ENCODE assay signal across 11 cellular contexts in genomic region chr1:185608166-185608565, GRCh38.
DNase-seq lines count a peak whose midpoint lies in the region; ATAC-seq and TF ChIP-seq lines count a peak whose summit lies in the region.
"Had no signal": no experiment of that assay in that cellular context is flagged by ENCODE, and none has a peak within 500 bp of the region (broad histone marks: within the 10 kb centered on the region; RNA-seq: fewer than 3 reads in every experiment).

No MANE protein-coding gene starts in this region.

- no peaks in the 10 kb centered on the region for H3K27me3 Mint-ChIP-seq in activated CD4-positive, alpha-beta T cell treated with anti-CD3 and anti-CD28 coated beads, Interleukin-2, amount 10 ng/mL, durations not matched to agents 7 days and 5 days

- BruUV-seq in PC-9 (replicated peaks; lab: Mats Ljungman, UMichigan) = no TSS peak

- H3K4me3 ChIP-seq in AG10803 (ENCODE audit: low read length) (no peak overlapping the region), PC-9 (no peak overlapping the region), HAP-1 (no peak overlapping the region)
- H3K4me3 ChIP-seq: cardiac muscle cell had no signal

- CTCF ChIA-PET in PC-9 (lab: Charles Lee) = no interaction called here
- CTCF ChIA-PET in activated CD4-positive, alpha-beta T cell treated with anti-CD3 and anti-CD28 coated beads, Interleukin-2, amount 10 ng/mL, durations not matched to agents 7 days and 5 days (lab: Charles Lee) = interaction anchor here (0.8 kb wide), 1 partner anchor 12 kb away, joined by 3 read pairs; no protein-coding TSS in a partner anchor

- no peak overlapping the region for H2AFZ ChIP-seq in PC-9

- H3K27me3 ChIP-seq in PC-9 (ENCODE audit: insufficient read depth, low read depth) (no peaks in the 10 kb centered on the region), HAP-1 (ENCODE audit: low read depth) (no peaks in the 10 kb centered on the region)
- H3K27me3 ChIP-seq: cardiac muscle cell had no signal

- POLR2A ChIA-PET in PC-9 (lab: Charles Lee; ENCODE audit: unreplicated experiment) = no interaction called here
- POLR2A ChIA-PET in activated CD4-positive, alpha-beta T cell treated with anti-CD3 and anti-CD28 coated beads, Interleukin-2, amount 10 ng/mL, durations not matched to agents 7 days and 5 days (lab: Charles Lee) = no interaction called here

- intact Hi-C loops in PC-9 (cut with micrococcal nuclease; ENCODE audit: unreplicated experiment) = no loop called here

- no peaks in the 10 kb centered on the region for H3K9me3 ChIP-seq in PC-9 (ENCODE audit: insufficient read depth, low read depth)
- H3K9me3 ChIP-seq in HAP-1 = no peaks in the 10 kb centered on the region

- ATAC-seq in GM19043 (IDR thresholded peaks at IDR 0.05; ENCODE audit: low read depth, unreplicated experiment) (peak; percentile 66), HG02840 (IDR thresholded peaks at IDR 0.05; ENCODE audit: low FRiP score, unreplicated experiment) (peak; percentile 82), HG03571 (IDR thresholded peaks at IDR 0.05; ENCODE audit: unreplicated experiment) (peak; percentile 65)

- H3K4me2 ChIP-seq in PC-9 = no peak overlapping the region

- no peaks in the 10 kb centered on the region for H3K9me3 Mint-ChIP-seq in activated CD4-positive, alpha-beta T cell treated with anti-CD3 and anti-CD28 coated beads, Interleukin-2, amount 10 ng/mL, durations not matched to agents 7 days and 5 days

- H3K4me1 ChIP-seq in PC-9 (replicated peaks; ENCODE audit: insufficient read depth) = no peaks in the 10 kb centered on the region
- no peaks in the 10 kb centered on the region for H3K4me1 ChIP-seq in HAP-1

- peaks cover 4% of the 10 kb centered on the region for H3K4me1 Mint-ChIP-seq in activated CD4-positive, alpha-beta T cell treated with anti-CD3 and anti-CD28 coated beads, Interleukin-2, amount 10 ng/mL, durations not matched to agents 7 days and 5 days

- H3K27ac Mint-ChIP-seq in activated CD4-positive, alpha-beta T cell treated with anti-CD3 and anti-CD28 coated beads, Interleukin-2, amount 10 ng/mL, durations not matched to agents 7 days and 5 days = no peak overlapping the region

- H3K79me2 ChIP-seq in PC-9 (ENCODE audit: low read depth) = no peaks in the 10 kb centered on the region

- no peaks in the 10 kb centered on the region for H3K36me3 ChIP-seq in PC-9 (ENCODE audit: low read depth)
- no peaks in the 10 kb centered on the region for H3K36me3 ChIP-seq in HAP-1 (replicated peaks)
- H3K36me3 ChIP-seq: cardiac muscle cell had no signal

- H3K4me3 Mint-ChIP-seq in activated CD4-positive, alpha-beta T cell treated with anti-CD3 and anti-CD28 coated beads, Interleukin-2, amount 10 ng/mL, durations not matched to agents 7 days and 5 days = no peak overlapping the region

- H3K9me2 ChIP-seq in PC-9 (ENCODE audit: insufficient read depth) = no peaks in the 10 kb centered on the region

- H3F3A ChIP-seq in PC-9 (ENCODE audit: insufficient read depth, low read depth) = no peaks in the 10 kb centered on the region

- H3K36me3 Mint-ChIP-seq in activated CD4-positive, alpha-beta T cell treated with anti-CD3 and anti-CD28 coated beads, Interleukin-2, amount 10 ng/mL, durations not matched to agents 7 days and 5 days (ENCODE audit: low read depth) = no peaks in the 10 kb centered on the region

- TF ChIP-seq CTCF in AG10803 (conservative IDR thresholded peaks at IDR 0.05; ENCODE audit: low read length) = no peak
- no peak for TF ChIP-seq CTCF in PC-9 (conservative IDR thresholded peaks at IDR 0.05)

- no peaks in the 10 kb centered on the region for H4K20me1 ChIP-seq in PC-9 (ENCODE audit: insufficient read depth)

- no peak overlapping the region for H3K27ac ChIP-seq in PC-9
- H3K27ac ChIP-seq: cardiac muscle cell had no signal

- in situ Hi-C loops in HAP-1 (cut with MboI; ENCODE audit: low sequenced_read_pairs) = no loop called here

- DNase-seq in AG10803 (ENCODE audit: low read depth) (peak; percentile 17), PC-9 (no peak), HAP-1 (ENCODE audit: low spot score in 2 of 2) (no peak)
- no peak for DNase-seq in activated CD4-positive, alpha-beta T cell treated with anti-CD3 and anti-CD28 coated beads for 48 hours
- no peak for DNase-seq in activated CD4-positive, alpha-beta T cell treated with anti-CD3 and anti-CD28 coated beads, Interleukin-2, amount 10 ng/mL, durations not matched to agents 7 days and 5 days
- DNase-seq: activated CD8-positive, alpha-beta memory T cell treated with anti-CD3 and anti-CD28 coated beads, Interleukin-2, amount 50 U/mL, for 4 hours; NCI-H226 had no signal
